In genomic region chr1:40449684-40450490, GRCh38 we compare ENCODE assay signal across 8 cellular contexts. TPM values are rescaled to one million over a fixed set of nuclear protein-coding genes. Genes with fewer than 3 reads are reported as not detected.
DNase-seq lines count a peak whose midpoint lies in the region; ATAC-seq and TF ChIP-seq lines count a peak whose summit lies in the region.

Gene ZFP69B (plus strand): TSS chr1:40450476. CDS start chr1:40450962, 486 bp downstream.

- DNase-seq in GM10248 (ENCODE audit: extremely low spot score) (peak; percentile 97), NCI-H1092 treated with DMSO at 0.1 percent for 48 hours (lab: John Stamatoyannopoulos, UW) (peak; percentile 96), SKM-1 (lab: John Stamatoyannopoulos, UW; ENCODE audit: unreplicated experiment) (peak; percentile 52), Right ventricle myocardium inferior (ENCODE audit: missing footprints) (peak; percentile 96), ovary (peak; percentile 89 to 95 (median 95))
- peak; percentile 94 for DNase-seq in activated naive CD8-positive, alpha-beta T cell treated with anti-CD3 and anti-CD28 coated beads for 36 hours

- ATAC-seq in HG02588 (IDR thresholded peaks at IDR 0.05; ENCODE audit: unreplicated experiment), result peak; percentile 82
- ATAC-seq in Right ventricle myocardium inferior, result peak; percentile 100

- H3K4me1 Mint-ChIP-seq in activated naive CD8-positive, alpha-beta T cell treated with anti-CD3 and anti-CD28 coated beads for 36 hours, result peaks cover 26% of the 10 kb centered on the region

- H3K4me1 ChIP-seq in ovary (ENCODE audit: insufficient read depth) (peaks cover 2% of the 10 kb centered on the region), thymus (ENCODE audit: control insufficient read depth, insufficient read depth, low read length) (no peaks in the 10 kb centered on the region)

- H3K9me3 ChIP-seq in ovary, result no peaks in the 10 kb centered on the region
- peaks cover 1% of the 10 kb centered on the region for H3K9me3 ChIP-seq in thymus (ENCODE audit: control insufficient read depth)

- intact Hi-C loops in Right ventricle myocardium inferior (cut with DNase I), result no loop called here
- intact Hi-C loops in ovary (cut with DNase I), result no loop called here

- H3K27ac Mint-ChIP-seq in activated naive CD8-positive, alpha-beta T cell treated with anti-CD3 and anti-CD28 coated beads for 36 hours, result peak within 1 kb of the TSS; percentile 97

- H3K4me3 Mint-ChIP-seq in activated naive CD8-positive, alpha-beta T cell treated with anti-CD3 and anti-CD28 coated beads for 36 hours, result peak within 1 kb of the TSS; percentile 86

- no peak for TF ChIP-seq POLR2A in ovary (IDR thresholded peaks at IDR 0.05)

- peak within 1 kb of the TSS in 1 of 2 donors; percentile 56 for H3K27ac ChIP-seq in ovary
- H3K27ac ChIP-seq in thymus (ENCODE audit: low read depth), result peak within 1 kb of the TSS; percentile 84

- H3K36me3 Mint-ChIP-seq in activated naive CD8-positive, alpha-beta T cell treated with anti-CD3 and anti-CD28 coated beads for 36 hours, result peaks cover 70% of the 10 kb centered on the region

- POLR2A ChIA-PET in GM10248 (lab: Yijun Ruan, JAX), result no interaction called here

- WGBS in ovary, 3 donors, result 0 to 1% (median 0%) methylated on average over 64 of the region's 64 CpGs
- WGBS in thymus, result under 1% methylated on average over 64 of the region's 64 CpGs

- TF ChIP-seq CTCF in GM10248 (IDR thresholded peaks at IDR 0.05; ENCODE audit: control extremely low read depth, extremely low read depth, low read depth, missing control alignments) (peak; percentile 10), ovary (IDR thresholded peaks at IDR 0.05) (peak in 1 of 3 donors; percentile 16)

- no peaks in the 10 kb centered on the region for H3K36me3 ChIP-seq in ovary
- no peaks in the 10 kb centered on the region for H3K36me3 ChIP-seq in thymus (ENCODE audit: control insufficient read depth, insufficient read depth)

- no peak for TF ChIP-seq EP300 in ovary (IDR thresholded peaks at IDR 0.05)

- H3K4me3 ChIP-seq in ovary, result peak within 1 kb of the TSS; percentile 75
- peak within 1 kb of the TSS; percentile 69 for H3K4me3 ChIP-seq in thymus (ENCODE audit: low read length)

- H3K27me3 ChIP-seq in ovary (no peaks in the 10 kb centered on the region), thymus (ENCODE audit: control insufficient read depth, insufficient read depth) (no peaks in the 10 kb centered on the region)

- no peaks in the 10 kb centered on the region for H3K27me3 Mint-ChIP-seq in activated naive CD8-positive, alpha-beta T cell treated with anti-CD3 and anti-CD28 coated beads for 36 hours

- peaks cover 45% of the 10 kb centered on the region for H3K9me3 Mint-ChIP-seq in activated naive CD8-positive, alpha-beta T cell treated with anti-CD3 and anti-CD28 coated beads for 36 hours

- CTCF ChIA-PET in GM10248 (lab: Yijun Ruan, JAX), result interaction anchor here (1.0 to 2.3 kb wide), 6 partner anchors 10 to 65 kb away, joined by 3 to 7 read pairs (median 3); no protein-coding TSS in a partner anchor

RNA-seq across cellular contexts. Expression of gene ZFP69B, which starts in this region (rescaled TPM):
- 1 to 10 TPM; 8.0 to 8.3 TPM for total RNA-seq in activated naive CD8-positive, alpha-beta T cell treated with anti-CD3 and anti-CD28 coated beads for 36 hours
- total RNA-seq in Right ventricle myocardium inferior (1.2 TPM), ovary (1 to 10 TPM in 5 of 7 donors, under 1 TPM in 2; 0.60 to 3.4 (median 1.2) TPM)
- polyA plus RNA-seq in ovary (1 to 10 TPM in 1 of 2 donors, under 1 TPM in 1; 0.64 to 1.5 TPM), thymus (1.4 TPM)
